8 cellular contexts compared by ENCODE assay signal in genomic region chr17:2214887-2215615, GRCh38.
DNase-seq lines count a peak whose midpoint lies in the region; ATAC-seq, FAIRE-seq and TF ChIP-seq lines count a peak whose summit lies in the region.

No MANE protein-coding gene starts in this region.

- H3K4me2 ChIP-seq in GM12878 (ENCODE audit: control insufficient read depth, insufficient read depth), result peak overlapping the region; percentile 99

- CTCF ChIA-PET in activated naive CD4-positive, alpha-beta T cell treated with anti-CD3 and anti-CD28 coated beads, Interleukin-2, amount 10 ng/mL, durations not matched to agents 7 days and 5 days (lab: Charles Lee), result interaction anchor here (1.0 to 3.3 kb wide), 2 partner anchors 8 to 30 kb away, joined by 4 to 10 read pairs; no protein-coding TSS in a partner anchor
- CTCF ChIA-PET in GM12878 (lab: Yijun Ruan, JAX), result interaction anchor here (0.8 to 2.1 kb wide), 8 partner anchors 8 to 159 kb away, joined by 3 to 9 read pairs (median 5); no protein-coding TSS in a partner anchor

- POLR2A ChIA-PET in GM12878 (lab: Charles Lee), result interaction anchor here (0.6 to 2.7 kb wide), 13 partner anchors 8 to 498 kb away, joined by 3 to 20 read pairs (median 4); no protein-coding TSS in a partner anchor

- H3K9me3 ChIP-seq in GM12878 (replicated peaks; ENCODE audit: control insufficient read depth, insufficient read depth, low read length) (no peaks in the 10 kb centered on the region), lower lobe of right lung (no peaks in the 10 kb centered on the region)

- peaks cover 3% of the 10 kb centered on the region for H3K9me3 Mint-ChIP-seq in activated naive CD4-positive, alpha-beta T cell treated with anti-CD3 and anti-CD28 coated beads, Interleukin-2, amount 10 ng/mL, durations not matched to agents 7 days and 5 days

- DNase-seq in activated naive CD4-positive, alpha-beta T cell treated with anti-CD3 and anti-CD28 coated beads, Interleukin-2, amount 10 ng/mL, durations not matched to agents 7 days and 5 days, result peak; percentile 27
- no peak for DNase-seq in activated naive CD4-positive, alpha-beta T cell treated with Interleukin-2 at 50 U/mL for 16 hours
- DNase-seq in GM12878 (ENCODE audit: low read depth, low spot score) (no peak), lower lobe of right lung (no peak), iPS-NIHi11 (ENCODE audit: low spot score) (no peak), DMS114 treated with DMSO at 0.1 percent for 48 hours (lab: John Stamatoyannopoulos, UW; ENCODE audit: unreplicated experiment) (no peak)

- ATAC-seq in GM12878 (peak; percentile 32), lower lobe of right lung (no peak), GM21360 (IDR thresholded peaks at IDR 0.05; ENCODE audit: unreplicated experiment) (no peak)

- H4K20me1 ChIP-seq in GM12878 (ENCODE audit: control insufficient read depth, insufficient read depth), result no peaks in the 10 kb centered on the region

- H3K4me1 Mint-ChIP-seq in activated naive CD4-positive, alpha-beta T cell treated with anti-CD3 and anti-CD28 coated beads, Interleukin-2, amount 10 ng/mL, durations not matched to agents 7 days and 5 days, result peaks cover 67% of the 10 kb centered on the region

- intact Hi-C loops in GM12878 (cut with micrococcal nuclease; ENCODE audit: unreplicated experiment), result no loop called here
- intact Hi-C loops in lower lobe of right lung (cut with DNase I), result no loop called here

- peaks cover 6 to 7% of the 10 kb centered on the region in 2 experiments for H3K36me3 ChIP-seq in GM12878 (ENCODE audit: control insufficient read depth in 2 of 2, insufficient read depth in 2 of 2, low read length in 1 of 2)
- no peaks in the 10 kb centered on the region for H3K36me3 ChIP-seq in lower lobe of right lung
- H3K36me3 ChIP-seq in urinary bladder (ENCODE audit: insufficient read depth), result no peaks in the 10 kb centered on the region

- H2AFZ ChIP-seq in GM12878 (ENCODE audit: control insufficient read depth, low read depth, low read length), result no peak overlapping the region

- H3K4me3 Mint-ChIP-seq in activated naive CD4-positive, alpha-beta T cell treated with anti-CD3 and anti-CD28 coated beads, Interleukin-2, amount 10 ng/mL, durations not matched to agents 7 days and 5 days, result peak overlapping the region; percentile 68

- H3K79me2 ChIP-seq in GM12878 (ENCODE audit: control insufficient read depth, insufficient read depth, low read length), result peaks cover 37% of the 10 kb centered on the region

- TF ChIP-seq POLR2A in GM12878 (IDR thresholded peaks at IDR 0.05; ENCODE audit: low read depth, low read length), result no peak

- no peaks in the 10 kb centered on the region for H3K27me3 Mint-ChIP-seq in activated naive CD4-positive, alpha-beta T cell treated with anti-CD3 and anti-CD28 coated beads, Interleukin-2, amount 10 ng/mL, durations not matched to agents 7 days and 5 days

- peak overlapping the region; percentile 100 for H3K27ac ChIP-seq in GM12878 (ENCODE audit: control insufficient read depth, insufficient read depth)
- peak overlapping the region; percentile 81 for H3K27ac ChIP-seq in lower lobe of right lung
- H3K27ac ChIP-seq in urinary bladder (ENCODE audit: low read depth), result peak overlapping the region; percentile 78

- no peak for TF ChIP-seq RAD21 in GM12878 (IDR thresholded peaks at IDR 0.05; ENCODE audit: insufficient read depth, low read depth, low read length)

- no peak for TF ChIP-seq CTCF in GM12878 (IDR thresholded peaks at IDR 0.05 in 2 of 3, conservative IDR thresholded peaks at IDR 0.05 in 1 of 3; ENCODE audit: control insufficient read depth in 2 of 3, extremely low read depth in 1 of 3, insufficient read depth in 1 of 3, low read depth in 3 of 3, low read length in 3 of 3)
- no peak for TF ChIP-seq CTCF in lower lobe of right lung (IDR thresholded peaks at IDR 0.05)

- RAD21 ChIA-PET in GM12878 (lab: Charles Lee; ENCODE audit: unreplicated experiment), result interaction anchor here (0.7 to 4.0 kb wide), 10 partner anchors 8 to 157 kb away, joined by 3 to 24 read pairs (median 4); no protein-coding TSS in a partner anchor

- H3K4me1 ChIP-seq in GM12878 (ENCODE audit: control insufficient read depth, insufficient read depth, low read length), result peaks cover 32% of the 10 kb centered on the region
- peaks cover 53% of the 10 kb centered on the region for H3K4me1 ChIP-seq in lower lobe of right lung
- H3K4me1 ChIP-seq in urinary bladder (ENCODE audit: insufficient read depth), result peaks cover 2% of the 10 kb centered on the region

- SMC1A ChIA-PET in GM12878 (lab: Charles Lee; ENCODE audit: uncharacterized antibody, unreplicated experiment), result interaction anchor here (1.9 to 3.0 kb wide), 9 partner anchors 9 to 157 kb away, joined by 6 to 21 read pairs (median 13); no protein-coding TSS in a partner anchor

- 5% methylated on average over 11 of the region's 11 CpGs for WGBS in GM12878 (ENCODE audit: insufficient coverage, insufficient replicate concordance, low lambda C conversion rate, missing lambda C conversion rate)
- whole genome bisulfite sequencing in urinary bladder, result 15% methylated on average over 11 of the region's 11 CpGs

- peak overlapping the region; percentile 92 for H3K27ac Mint-ChIP-seq in activated naive CD4-positive, alpha-beta T cell treated with anti-CD3 and anti-CD28 coated beads, Interleukin-2, amount 10 ng/mL, durations not matched to agents 7 days and 5 days

- TSS peak; percentile 63 for BruUV-seq in GM12878 (replicated peaks; lab: Mats Ljungman, UMichigan)

- H3K4me3 ChIP-seq in GM12878 (peak overlapping the region; percentile 77), lower lobe of right lung (no peak overlapping the region), urinary bladder (ENCODE audit: low read depth, low read length) (no peak overlapping the region)

- no peaks in the 10 kb centered on the region for H3K27me3 ChIP-seq in GM12878 (replicated peaks in 1 of 2; ENCODE audit: control insufficient read depth in 2 of 2, insufficient read depth in 2 of 2, low read length in 1 of 2)
- no peaks in the 10 kb centered on the region for H3K27me3 ChIP-seq in lower lobe of right lung (ENCODE audit: low read depth)

- TF ChIP-seq EP300 in GM12878 (IDR thresholded peaks at IDR 0.05; ENCODE audit: borderline replicate concordance in 1 of 2, control insufficient read depth in 1 of 2, low read depth in 2 of 2, low read length in 2 of 2), result no peak

- peak overlapping the region; percentile 90 for H3K9ac ChIP-seq in GM12878 (ENCODE audit: control insufficient read depth, insufficient read depth, low read length)

- peaks cover 44% of the 10 kb centered on the region for H3K36me3 Mint-ChIP-seq in activated naive CD4-positive, alpha-beta T cell treated with anti-CD3 and anti-CD28 coated beads, Interleukin-2, amount 10 ng/mL, durations not matched to agents 7 days and 5 days

- FAIRE-seq in GM12878 (lab: Jason Lieb, UNC), result no peak

- in situ Hi-C loops in GM12878 (cut with MboI), result no loop called here

TF ChIP-seq in GM12878, 131 proteins besides CTCF, POLR2A, EP300 and RAD21 (continues in another document):
- TF ChIP-seq PAX8 (IDR thresholded peaks at IDR 0.05), result 0 out of 2 replicates have a peak, but pooled peaks have one; percentile 64
- no peak for TF ChIP-seq PBX3 (IDR thresholded peaks at IDR 0.05; ENCODE audit: insufficient replicate concordance, low read depth, low read length)
- TF ChIP-seq HDAC6 (IDR thresholded peaks at IDR 0.05; ENCODE audit: unreplicated experiment), result no peak
- no peak for TF ChIP-seq BMI1 (IDR thresholded peaks at IDR 0.05; ENCODE audit: borderline replicate concordance)
- no peak for TF ChIP-seq NFIC (IDR thresholded peaks at IDR 0.05; ENCODE audit: low read depth, low read length)
- no peak for TF ChIP-seq ETV6 (conservative IDR thresholded peaks at IDR 0.05 in 1 of 2, IDR thresholded peaks at IDR 0.05 in 1 of 2; ENCODE audit: borderline replicate concordance in 1 of 2, low read depth in 1 of 2)
- no peak for TF ChIP-seq LARP7 (IDR thresholded peaks at IDR 0.05)
- no peak for TF ChIP-seq IRF5 (IDR thresholded peaks at IDR 0.05; ENCODE audit: borderline replicate concordance)
- TF ChIP-seq MEF2A (IDR thresholded peaks at IDR 0.05; ENCODE audit: insufficient read depth, low read depth, low read length), result peak; percentile 66; the same call in 1 of the 2 replicates
- no peak for TF ChIP-seq CEBPB (IDR thresholded peaks at IDR 0.05; ENCODE audit: borderline replicate concordance in 1 of 2, low read depth in 2 of 2, low read length in 2 of 2)
- peak; percentile 48 for TF ChIP-seq MEF2B (IDR thresholded peaks at IDR 0.05; ENCODE audit: partially characterized antibody, poor library complexity, severe bottlenecking)
- TF ChIP-seq GABPA (IDR thresholded peaks at IDR 0.05; ENCODE audit: low read depth), result no peak
- TF ChIP-seq SMAD1 (IDR thresholded peaks at IDR 0.05; ENCODE audit: low read depth, partially characterized antibody), result no peak
- TF ChIP-seq POLR2AphosphoS5 (IDR thresholded peaks at IDR 0.05; ENCODE audit: low read length), result no peak
- no peak for TF ChIP-seq RBBP5 (conservative IDR thresholded peaks at IDR 0.05)
- TF ChIP-seq RB1 (IDR thresholded peaks at IDR 0.05; ENCODE audit: borderline replicate concordance), result no peak
- no peak for TF ChIP-seq TAF1 (IDR thresholded peaks at IDR 0.05; ENCODE audit: borderline replicate concordance, low read depth, low read length)
